Comparison of ENCODE assay signal across 8 cellular contexts in the genomic region with DNA sequence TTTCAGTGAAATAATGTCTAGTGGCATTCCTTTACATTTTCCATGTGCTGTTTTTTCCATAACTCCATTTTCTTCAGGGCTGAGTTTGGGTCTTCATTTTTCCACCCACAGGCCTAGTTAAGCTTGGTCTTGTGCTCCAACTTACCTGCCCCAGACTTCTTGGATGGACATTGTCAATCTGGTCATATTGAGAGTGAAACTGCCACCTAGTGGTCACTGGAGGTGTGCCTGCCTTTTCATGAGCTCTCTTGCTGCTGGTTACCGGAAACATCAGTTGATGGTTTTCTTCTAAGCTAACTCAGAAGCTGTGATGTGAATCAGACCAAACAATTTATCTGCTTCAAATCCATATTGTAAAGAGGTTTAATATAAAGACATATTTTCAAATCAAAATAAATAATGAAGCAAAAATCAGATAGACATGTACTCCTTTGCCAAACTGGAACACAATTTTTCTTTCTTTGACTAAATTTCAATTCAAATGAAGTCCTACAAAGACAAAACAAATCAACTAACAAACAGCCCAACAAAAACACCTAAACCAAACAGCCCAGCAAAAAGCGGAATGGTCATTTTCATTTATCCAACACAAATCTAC.
DNase-seq lines count a peak whose midpoint lies in the region; ATAC-seq and TF ChIP-seq lines count a peak whose summit lies in the region.

No MANE protein-coding gene starts in this region.

- H3K36me3 Mint-ChIP-seq in activated T-cell treated with anti-CD3 and anti-CD28 coated beads, Interleukin-2, amount 50 U/mL, for 72 hours (ENCODE audit: insufficient read depth in 2 of 2), result no peaks in the 10 kb centered on the region
- H3K36me3 Mint-ChIP-seq in osteocyte (ENCODE audit: unreplicated experiment), result no peaks in the 10 kb centered on the region

- ATAC-seq in GM18909 (IDR thresholded peaks at IDR 0.05; ENCODE audit: poor library complexity, unreplicated experiment) (peak; percentile 65), HG03521 (IDR thresholded peaks at IDR 0.05; ENCODE audit: unreplicated experiment) (peak; percentile 68), PC-3 (peak; percentile 80), HG03045 (IDR thresholded peaks at IDR 0.05; ENCODE audit: unreplicated experiment) (no peak)
- ATAC-seq in activated T-cell treated with anti-CD3 and anti-CD28 coated beads, Interleukin-2, amount 50 U/mL, for 72 hours (replicated peaks in 1 of 2), result peak; percentile 40 to 50

- no peak overlapping the region for H3K9ac ChIP-seq in PC-3 (ENCODE audit: low read length)

- H3K27ac Mint-ChIP-seq in activated T-cell treated with anti-CD3 and anti-CD28 coated beads, Interleukin-2, amount 50 U/mL, for 72 hours, result peak overlapping the region; percentile 92
- H3K27ac Mint-ChIP-seq in osteocyte (ENCODE audit: unreplicated experiment), result no peak overlapping the region

- no TSS peak for BruUV-seq in PC-3 (replicated peaks; lab: Mats Ljungman, UMichigan)

- intact Hi-C loops in PC-3 (cut with micrococcal nuclease), result loop anchor here (10.0 kb wide), 1 partner anchor 755 kb away; no protein-coding TSS in a partner anchor

- peak; percentile 84 for DNase-seq in PC-3
- DNase-seq in activated T-cell treated with anti-CD3 and anti-CD28 coated beads, Interleukin-2, amount 50 U/mL, for 72 hours, result peak; percentile 75 to 78
- DNase-seq in fibroblast of the aortic adventitia (ENCODE audit: low read depth), result peak; percentile 71
- no peak for DNase-seq in osteocyte (ENCODE audit: extremely low spot score, unreplicated experiment)

- H3K27me3 ChIP-seq in PC-3 (ENCODE audit: low read length), result no peaks in the 10 kb centered on the region

- H3K4me1 ChIP-seq in PC-3 (ENCODE audit: insufficient read depth, low read length), result no peaks in the 10 kb centered on the region

- H3K9me3 Mint-ChIP-seq in activated T-cell treated with anti-CD3 and anti-CD28 coated beads, Interleukin-2, amount 50 U/mL, for 72 hours, result no peaks in the 10 kb centered on the region
- no peaks in the 10 kb centered on the region for H3K9me3 Mint-ChIP-seq in osteocyte (ENCODE audit: unreplicated experiment)

- H3K4me2 ChIP-seq in PC-3 (ENCODE audit: low read length), result no peak overlapping the region

- H3K9me2 ChIP-seq in PC-3 (replicated peaks; ENCODE audit: low read length), result no peaks in the 10 kb centered on the region

- POLR2A ChIA-PET in PC-3 (lab: Charles Lee; ENCODE audit: unreplicated experiment), result no interaction called here

- H3K79me2 ChIP-seq in PC-3 (ENCODE audit: low read length), result no peaks in the 10 kb centered on the region

- no peaks in the 10 kb centered on the region for H3K9me3 ChIP-seq in PC-3 (ENCODE audit: low read length)

- H3K4me3 ChIP-seq in PC-3 (ENCODE audit: low read length) (no peak overlapping the region), fibroblast of the aortic adventitia (ENCODE audit: low read depth, low read length) (no peak overlapping the region)

- H3F3A ChIP-seq in PC-3 (ENCODE audit: low read length, unreplicated experiment), result no peaks in the 10 kb centered on the region

- peaks cover 66% of the 10 kb centered on the region for H3K4me1 Mint-ChIP-seq in activated T-cell treated with anti-CD3 and anti-CD28 coated beads, Interleukin-2, amount 50 U/mL, for 72 hours (ENCODE audit: low read depth)
- H3K4me1 Mint-ChIP-seq in osteocyte (ENCODE audit: unreplicated experiment), result peaks cover 3% of the 10 kb centered on the region

- H4K20me1 ChIP-seq in PC-3 (ENCODE audit: low read length), result no peaks in the 10 kb centered on the region

- CTCF ChIA-PET in PC-3 (lab: Charles Lee), result interaction anchor here (0.5 to 2.3 kb wide), 17 partner anchors 8 to 881 kb away, joined by 3 to 32 read pairs (median 4); partner anchors contain the start of gene FAM98B

- TF ChIP-seq CTCF in C4-2B (conservative IDR thresholded peaks at IDR 0.05) (peak; percentile 95), PC-3 (conservative IDR thresholded peaks at IDR 0.05; ENCODE audit: low read depth, low read length) (peak; percentile 96), fibroblast of the aortic adventitia (IDR thresholded peaks at IDR 0.05; ENCODE audit: insufficient read depth, low read length) (peak; percentile 91), osteocyte (IDR thresholded peaks at IDR 0.05) (peak; percentile 87)

- H3K27ac ChIP-seq in C4-2B (no peak overlapping the region), PC-3 (ENCODE audit: low read length) (no peak overlapping the region)

- H3K4me3 Mint-ChIP-seq in activated T-cell treated with anti-CD3 and anti-CD28 coated beads, Interleukin-2, amount 50 U/mL, for 72 hours, result peak overlapping the region in 1 of 2 donors; percentile 52
- H3K4me3 Mint-ChIP-seq in osteocyte (ENCODE audit: unreplicated experiment), result no peak overlapping the region

- no peaks in the 10 kb centered on the region for H3K36me3 ChIP-seq in PC-3 (ENCODE audit: low read depth, low read length)

- H3K27me3 Mint-ChIP-seq in activated T-cell treated with anti-CD3 and anti-CD28 coated beads, Interleukin-2, amount 50 U/mL, for 72 hours (ENCODE audit: low read depth), result no peaks in the 10 kb centered on the region
- no peaks in the 10 kb centered on the region for H3K27me3 Mint-ChIP-seq in osteocyte (ENCODE audit: unreplicated experiment)

- no peak overlapping the region for H2AFZ ChIP-seq in PC-3 (ENCODE audit: low read length)
